ENCODE assay signal across 11 cellular contexts in the genomic region with DNA sequence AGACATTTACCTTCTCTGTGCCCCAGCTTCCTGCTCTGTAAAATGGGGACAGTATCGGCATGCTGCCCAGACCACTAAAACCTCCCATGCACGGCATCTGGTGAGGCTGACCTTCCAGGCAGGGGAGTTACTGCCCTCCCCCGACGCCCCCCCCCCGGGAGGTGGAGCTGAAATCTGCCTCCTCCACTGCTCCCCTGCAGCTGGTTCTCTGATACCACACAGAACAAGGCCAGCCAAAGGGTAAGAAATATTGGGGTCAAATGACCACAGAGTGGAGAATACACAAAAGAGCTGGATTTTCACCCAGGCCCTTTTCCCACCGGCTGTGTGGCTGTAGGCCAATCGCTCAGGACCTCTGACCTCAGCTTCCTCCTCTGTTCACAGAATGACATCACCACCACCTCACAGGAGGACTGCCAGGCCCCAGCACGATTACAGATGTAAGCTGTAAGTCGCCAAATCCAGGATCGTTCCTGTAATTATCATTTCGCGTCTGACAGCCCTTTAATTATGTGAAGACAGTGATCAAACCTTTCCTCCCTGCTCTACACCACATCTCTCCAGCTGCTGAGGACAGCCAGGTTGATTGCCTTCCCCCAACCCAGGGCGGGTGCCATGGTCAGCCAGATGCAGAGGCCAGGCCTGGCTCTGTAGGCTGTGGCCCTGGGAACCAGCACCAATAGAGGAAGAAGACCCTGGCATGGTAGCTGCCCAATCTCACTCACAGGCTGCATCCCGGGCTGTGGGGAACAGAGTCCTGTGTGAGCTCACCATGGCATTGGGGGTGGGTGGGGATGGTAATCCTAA. TPM values are rescaled to one million over a fixed set of nuclear protein-coding genes. Genes with fewer than 3 reads are reported as not detected.
A peak's percentile ranks its signal among the peaks of the same experiment; 100 is the strongest.
DNase-seq lines count a peak whose midpoint lies in the region; ATAC-seq, FAIRE-seq and TF ChIP-seq lines count a peak whose summit lies in the region.
"Had no signal": no experiment of that assay in that cellular context is flagged by ENCODE, and none has a peak within 500 bp of the region (broad histone marks: within the 10 kb centered on the region; RNA-seq: fewer than 3 reads in every experiment).

No MANE protein-coding gene starts in this region.

- no peak overlapping the region for H3K14ac ChIP-seq in H1 (ENCODE audit: insufficient read length)

- H4K8ac ChIP-seq in H1 (ENCODE audit: extremely low read depth, insufficient read depth, low read length) = no peak overlapping the region; the same call in 1 of the 2 replicates

- H2BK120ac ChIP-seq in H1 (replicated peaks; ENCODE audit: low read depth, low read length) = no peak overlapping the region

- H2BK15ac ChIP-seq in H1 (ENCODE audit: low read length) = no peak overlapping the region

- H3K9me3 ChIP-seq in H1 (ENCODE audit: insufficient read depth in 2 of 2, low read depth in 1 of 2, low read length in 1 of 2) = no peaks in the 10 kb centered on the region
- H3K9me3 ChIP-seq in lower lobe of right lung = no peaks in the 10 kb centered on the region
- no peaks in the 10 kb centered on the region for H3K9me3 ChIP-seq in uterus
- H3K9me3 ChIP-seq: vagina had no signal

- H4K5ac ChIP-seq in H1 (ENCODE audit: insufficient read length, low read depth, low read length) = no peak overlapping the region

- no peaks in the 10 kb centered on the region for H3K79me2 ChIP-seq in H1 (ENCODE audit: control insufficient read depth in 1 of 2, insufficient read depth in 2 of 2, low read length in 2 of 2)

- no peak overlapping the region for H2BK20ac ChIP-seq in H1 (ENCODE audit: low read length)

- H3K4me2 ChIP-seq in H1 (ENCODE audit: insufficient read depth in 1 of 2, low read depth in 2 of 2, low read length in 2 of 2) = no peak overlapping the region

- WGBS in H1 (ENCODE audit: extremely low coverage in 1 of 2, insufficient coverage in 1 of 2, insufficient read length in 1 of 2, insufficient replicate concordance in 2 of 2, low coverage in 1 of 2, low lambda C conversion rate in 2 of 2, missing lambda C conversion rate in 1 of 2), 2 experiments = 79% methylated on average over 12 of the region's 14 CpGs; no CpG with 5 or more reads in 1 of the 2 experiments

- intact Hi-C loops in lower lobe of right lung (cut with DNase I) = no loop called here
- intact Hi-C loops in uterus (cut with DNase I; ENCODE audit: low total_unique reads) = no loop called here

- no peak overlapping the region for H2BK5ac ChIP-seq in H1 (ENCODE audit: low read depth, low read length)

- no peak for TF ChIP-seq EP300 in H1 (IDR thresholded peaks at IDR 0.05; ENCODE audit: borderline replicate concordance in 1 of 2, low read depth in 2 of 2, low read length in 2 of 2)

- H2AK5ac ChIP-seq in H1 (ENCODE audit: low read depth, low read length) = no peak overlapping the region

- no peaks in the 10 kb centered on the region for H3K23me2 ChIP-seq in H1 (ENCODE audit: low read depth, low read length)

- no peak overlapping the region for H3K4ac ChIP-seq in H1 (replicated peaks; ENCODE audit: insufficient read length, low read depth, low read length)

- TF ChIP-seq POLR2A in H1 (IDR thresholded peaks at IDR 0.05; ENCODE audit: control extremely low read depth in 1 of 2, low read depth in 2 of 2, low read length in 2 of 2) = no peak
- TF ChIP-seq POLR2A in uterus (IDR thresholded peaks at IDR 0.05) = no peak

- ATAC-seq in lower lobe of right lung (peak; percentile 38 to 43), GM21723 (IDR thresholded peaks at IDR 0.05; ENCODE audit: unreplicated experiment) (no peak)

- POLR2A ChIA-PET in H1 (lab: Charles Lee; ENCODE audit: partially characterized antibody) = interaction anchor here (0.7 to 2.4 kb wide), 6 partner anchors 17 to 106 kb away, joined by 3 to 7 read pairs (median 4); no protein-coding TSS in a partner anchor

- no peak overlapping the region for H3K56ac ChIP-seq in H1 (replicated peaks; ENCODE audit: insufficient read length, low read depth, low read length)

- no peaks in the 10 kb centered on the region for H4K20me1 ChIP-seq in H1 (replicated peaks in 1 of 2; ENCODE audit: control insufficient read depth in 1 of 2, insufficient read depth in 2 of 2, low read length in 2 of 2)

- no peak overlapping the region for H3K4me3 ChIP-seq in H1 (ENCODE audit: extremely low read depth in 1 of 4, insufficient read depth in 2 of 4, low read depth in 3 of 4, low read length in 4 of 4)
- H3K4me3 ChIP-seq in lower lobe of right lung = no peak overlapping the region
- H3K4me3 ChIP-seq in uterus = no peak overlapping the region
- H3K4me3 ChIP-seq: vagina had no signal

- H3K4me1 ChIP-seq in H1 (replicated peaks in 1 of 4; ENCODE audit: control insufficient read depth in 3 of 4, insufficient read depth in 4 of 4, low read length in 3 of 4) (peaks cover 0 to 7% (median 3%) of the 10 kb centered on the region in 4 experiments; a peak in 5 of 7 replicates), lower lobe of right lung (peaks cover 33% of the 10 kb centered on the region), uterus (peaks cover 5 to 12% of the 10 kb centered on the region in 2 donors)

- no peak overlapping the region; the same call in 1 of the 2 replicates for H2BK12ac ChIP-seq in H1 (ENCODE audit: low read depth, low read length)

- CTCF ChIA-PET in H1 (lab: Charles Lee; ENCODE audit: partially characterized antibody) = interaction anchor here (0.8 to 31.5 kb wide), 8 partner anchors 10 to 1623 kb away, joined by 3 to 603 read pairs (median 4); a partner anchor contains a TSS

- no peak for TF ChIP-seq RAD21 in H1 (IDR thresholded peaks at IDR 0.05 in 1 of 2, conservative IDR thresholded peaks at IDR 0.05 in 1 of 2; ENCODE audit: low read depth in 2 of 2, low read length in 2 of 2)

- TF ChIP-seq CTCF in H1 (IDR thresholded peaks at IDR 0.05; ENCODE audit: control extremely low read depth in 1 of 3, insufficient read depth in 1 of 3, low read depth in 1 of 3, low read length in 3 of 3) = no peak
- no peak for TF ChIP-seq CTCF in lower lobe of right lung (IDR thresholded peaks at IDR 0.05)
- TF ChIP-seq CTCF in uterus (IDR thresholded peaks at IDR 0.05) = no peak

- no peak overlapping the region for H3K18ac ChIP-seq in H1 (ENCODE audit: extremely low read depth, low read length)

- no peaks in the 10 kb centered on the region for H3K79me1 ChIP-seq in H1 (ENCODE audit: low read depth, low read length)

- no peak overlapping the region for H3K27ac ChIP-seq in H1 (ENCODE audit: low read depth, low read length)
- no peak overlapping the region for H3K27ac ChIP-seq in lower lobe of right lung
- H3K27ac ChIP-seq in uterus = peak overlapping the region; percentile 73 to 81
- H3K27ac ChIP-seq: vagina had no signal

- no peak overlapping the region for H2AFZ ChIP-seq in H1 (ENCODE audit: low read length)

- H3K9ac ChIP-seq in H1 (replicated peaks in 1 of 4; ENCODE audit: extremely low read depth in 1 of 4, low read depth in 3 of 4, low read length in 3 of 4) = peak overlapping the region in 1 of 4 experiments; percentile 40; a peak in 1 of 7 replicates

- peak overlapping the region; percentile 4 for H4K91ac ChIP-seq in H1 (replicated peaks; ENCODE audit: insufficient read length, low read length)

- H3K36me3 ChIP-seq in H1 (ENCODE audit: control insufficient read depth in 2 of 4, insufficient read depth in 4 of 4, low read length in 3 of 4) (no peaks in the 10 kb centered on the region; a peak in 1 of 8 replicates), lower lobe of right lung (no peaks in the 10 kb centered on the region), uterus (no peaks in the 10 kb centered on the region)
- H3K36me3 ChIP-seq: vagina had no signal

- H3K23ac ChIP-seq in H1 (ENCODE audit: insufficient read length) = no peak overlapping the region

- peak; percentile 7 to 46 for DNase-seq in SHP77 (lab: John Stamatoyannopoulos, UW)
- no peak for DNase-seq in SHP77 treated with DMSO at 0.1 percent for 48 hours (lab: John Stamatoyannopoulos, UW)
- no peak for DNase-seq in H1 (ENCODE audit: low read depth in 1 of 2, low spot score in 2 of 2)
- DNase-seq in lower lobe of right lung = peak; percentile 48
- DNase-seq in uterus = peak; percentile 92 to 93
- no peak for DNase-seq in NCI-H1436 treated with DMSO at 0.1 percent for 48 hours (lab: John Stamatoyannopoulos, UW)
- DNase-seq in effector CD8-positive, alpha-beta T cell (lab: John Stamatoyannopoulos, UW) = no peak
- DNase-seq: activated T-cell treated with anti-CD3 and anti-CD28 coated beads, Interleukin-2, amount 50 U/mL, for 1 hour; effector CD4-positive, alpha-beta T cell had no signal

- H3K27me3 ChIP-seq in H1 (replicated peaks in 1 of 4; ENCODE audit: control insufficient read depth in 3 of 4, extremely low read depth in 1 of 4, insufficient read depth in 3 of 4, low read length in 3 of 4) = no peaks in the 10 kb centered on the region
- H3K27me3 ChIP-seq in lower lobe of right lung (ENCODE audit: low read depth) = no peaks in the 10 kb centered on the region
- H3K27me3 ChIP-seq in uterus = no peaks in the 10 kb centered on the region
- H3K27me3 ChIP-seq: vagina had no signal

- no peak for FAIRE-seq in H1 (lab: Jason Lieb, UNC)

TF ChIP-seq in H1, 55 proteins besides CTCF, POLR2A, EP300 and RAD21:
- TF ChIP-seq CREB1 (IDR thresholded peaks at IDR 0.05) (0 out of 2 replicates have a peak, but pooled peaks have one; percentile 26), RBBP5 (IDR thresholded peaks at IDR 0.05; ENCODE audit: borderline replicate concordance, low read depth, low read length) (no peak)
TF ChIP-seq in H1: peak in this region for 1.

RNA-seq across cellular contexts. Expression of a gene that starts 35.7 kb away (rescaled TPM):
- total RNA-seq in H1 (2021; fragmentation: NEBNext Ultra II Directional; extraction: Animal tissue kit (Norgen Biotek cat#: 25700)) = 0.35 and 0.40 TPM in 2 replicates
- 0.41 and 0.64 TPM in 2 replicates for polyA plus RNA-seq in H1 (2011; rRNA removed)
- 0.50 TPM for polyA plus RNA-seq in H1 (2011; cell fraction: cytosol; rRNA removed)
- 0.40 TPM for polyA plus RNA-seq in H1 (2011; cell fraction: nucleus; rRNA removed)
- 0.24 to 0.70 TPM (median 0.66 TPM) in 3 of 4 replicates, not detected in the other for polyA plus RNA-seq in H1 (2012, experiment 1 of 2)
- polyA plus RNA-seq in H1 (2012, experiment 2 of 2) = 0.24 TPM
- 0.32 TPM for polyA plus RNA-seq in H1 (2013, experiment 1 of 2)
- polyA plus RNA-seq in H1 (2013, experiment 2 of 2) = 0.31 TPM
- 0.10 TPM in 1 of 2 replicates, not detected in the other for polyA minus RNA-seq in H1 (2011; rRNA and poly(A)+ RNA removed)
- polyA minus RNA-seq in H1 (2011; cell fraction: cytosol; rRNA and poly(A)+ RNA removed) = 1.0 TPM
- not detected for polyA minus RNA-seq in H1 (2011; cell fraction: nucleus; rRNA and poly(A)+ RNA removed)
- total RNA-seq in lower lobe of right lung (2.6 TPM), uterus (1 to 10 TPM in 1 of 4 donors, not detected in 3; 2.5 TPM)
- total RNA-seq: vagina had no signal

RNA-seq across cellular contexts. Expression of a gene that starts 57.0 kb away (rescaled TPM):
- 8.1 and 8.6 TPM in 2 replicates for total RNA-seq in H1 (2021; fragmentation: NEBNext Ultra II Directional; extraction: Animal tissue kit (Norgen Biotek cat#: 25700))
- 7.8 and 10.2 TPM in 2 replicates for polyA plus RNA-seq in H1 (2011; rRNA removed)
- polyA plus RNA-seq in H1 (2011; cell fraction: cytosol; rRNA removed) = 6.4 TPM
- polyA plus RNA-seq in H1 (2011; cell fraction: nucleus; rRNA removed) = 27.2 TPM
- polyA plus RNA-seq in H1 (2012, experiment 1 of 2) = 4.8 to 10.4 TPM (median 8.0 TPM) in 4 replicates
- 6.2 TPM for polyA plus RNA-seq in H1 (2012, experiment 2 of 2)
- polyA plus RNA-seq in H1 (2013, experiment 1 of 2) = 10.7 TPM
- 10.8 TPM for polyA plus RNA-seq in H1 (2013, experiment 2 of 2)
- 6.0 and 7.1 TPM in 2 replicates for polyA minus RNA-seq in H1 (2011; rRNA and poly(A)+ RNA removed)
- polyA minus RNA-seq in H1 (2011; cell fraction: cytosol; rRNA and poly(A)+ RNA removed) = 3.8 TPM
- polyA minus RNA-seq in H1 (2011; cell fraction: nucleus; rRNA and poly(A)+ RNA removed) = 8.1 TPM
- total RNA-seq in lower lobe of right lung (15.8 TPM), uterus (10 to 100 TPM in 3 of 4 donors, 1 to 10 TPM in 1; 9.6 to 52.9 (median 28.2) TPM)

Comparison
In these comparisons a context has a peak if more than half of its experiments do, and no peak if none do; other contexts are left out.
1. DNase-seq: peak in SHP77 (2 of 2), lower lobe of right lung (single experiment) and uterus (2 of 2); none in SHP77 treated with DMSO at 0.1 percent for 48 hours (single experiment), H1 (0 of 2), NCI-H1436 treated with DMSO at 0.1 percent for 48 hours (single experiment) and effector CD8-positive, alpha-beta T cell (single experiment).
2. H3K27ac ChIP-seq: peak in uterus (2 of 2); none in H1 (single experiment) and lower lobe of right lung (single experiment).